Comparison of ENCODE assay signal across 21 cellular contexts in genomic region chr2:181038796-181039195, GRCh38. TPM values are rescaled to one million over a fixed set of nuclear protein-coding genes. Genes with fewer than 3 reads are reported as not detected.
DNase-seq lines count a peak whose midpoint lies in the region; ATAC-seq lines count a peak whose summit lies in the region.
"Had no signal": no experiment of that assay in that cellular context is flagged by ENCODE, and none has a peak within 500 bp of the region (broad histone marks: within the 10 kb centered on the region; RNA-seq: fewer than 3 reads in every experiment).

No MANE protein-coding gene starts in this region.

- H3K27me3 Mint-ChIP-seq in activated T-helper 17 cell treated with anti-CD3 and anti-CD28 coated beads, Interleukin-2, amount 50 U/mL, for 72 hours: no peaks in the 10 kb centered on the region
- H3K27me3 Mint-ChIP-seq: CD8-positive, alpha-beta memory T cell had no signal

- H2BK5ac ChIP-seq in mesenchymal stem cell (ENCODE audit: low read depth, low read length, poor library complexity, severe bottlenecking) (no peak overlapping the region), trophoblast cell (ENCODE audit: low read depth, low read length, poor library complexity) (no peak overlapping the region)

- H3K27ac Mint-ChIP-seq in activated T-helper 17 cell treated with anti-CD3 and anti-CD28 coated beads, Interleukin-2, amount 50 U/mL, for 72 hours: peak overlapping the region; percentile 87
- H3K27ac Mint-ChIP-seq: CD8-positive, alpha-beta memory T cell had no signal

- H3K27me3 ChIP-seq in mesenchymal stem cell (ENCODE audit: control insufficient read depth in 1 of 2, insufficient read depth in 1 of 2, low read length in 2 of 2) (no peaks in the 10 kb centered on the region), trophoblast cell (ENCODE audit: insufficient read depth, low read length) (no peaks in the 10 kb centered on the region)

- H3K4me1 ChIP-seq in mesenchymal stem cell (ENCODE audit: control insufficient read depth, insufficient read depth, low read depth, low read length): peaks cover 7% of the 10 kb centered on the region
- no peaks in the 10 kb centered on the region for H3K4me1 ChIP-seq in trophoblast cell (ENCODE audit: control insufficient read depth in 1 of 2, insufficient read depth in 2 of 2, low read length in 2 of 2)
- H3K4me1 ChIP-seq: A549 had no signal

- no peak overlapping the region for H4K8ac ChIP-seq in mesenchymal stem cell (ENCODE audit: low read length)
- no peak overlapping the region for H4K8ac ChIP-seq in trophoblast cell (ENCODE audit: low read depth, low read length)

- H2BK120ac ChIP-seq in mesenchymal stem cell (ENCODE audit: low read depth, low read length) (no peak overlapping the region), trophoblast cell (ENCODE audit: insufficient read depth, low read length, poor library complexity) (no peak overlapping the region)

- H3K4me3 Mint-ChIP-seq in activated T-helper 17 cell treated with anti-CD3 and anti-CD28 coated beads, Interleukin-2, amount 50 U/mL, for 72 hours: no peak overlapping the region
- H3K4me3 Mint-ChIP-seq: CD8-positive, alpha-beta memory T cell had no signal

- H2AK5ac ChIP-seq in mesenchymal stem cell (ENCODE audit: low read length, severe bottlenecking) (no peak overlapping the region), trophoblast cell (ENCODE audit: low read length) (no peak overlapping the region)

- no peak overlapping the region for H3K18ac ChIP-seq in mesenchymal stem cell (ENCODE audit: low read depth in 1 of 2, low read length in 2 of 2)
- H3K18ac ChIP-seq in trophoblast cell (ENCODE audit: low read length): no peak overlapping the region

- H3K4ac ChIP-seq in mesenchymal stem cell (ENCODE audit: low read depth in 1 of 2, low read length in 2 of 2): no peak overlapping the region
- H3K4ac ChIP-seq in trophoblast cell (ENCODE audit: low read depth, low read length): no peak overlapping the region

- H4K91ac ChIP-seq in mesenchymal stem cell (ENCODE audit: low read length) (no peak overlapping the region), trophoblast cell (ENCODE audit: low read depth, low read length) (no peak overlapping the region)

- H3K4me3 ChIP-seq in mesenchymal stem cell (ENCODE audit: insufficient read depth in 1 of 2, low read depth in 1 of 2, low read length in 2 of 2) (no peak overlapping the region), trophoblast cell (ENCODE audit: low read depth, low read length) (no peak overlapping the region)
- H3K4me3 ChIP-seq: A549 had no signal

- no peaks in the 10 kb centered on the region for H3K36me3 Mint-ChIP-seq in activated T-helper 17 cell treated with anti-CD3 and anti-CD28 coated beads, Interleukin-2, amount 50 U/mL, for 72 hours (ENCODE audit: low read depth)
- H3K36me3 Mint-ChIP-seq: CD8-positive, alpha-beta memory T cell had no signal

- DNase-seq in Daoy (ENCODE audit: low read depth) (peak; percentile 4), HCEC 1CT (peak; percentile 94), mesenchymal stem cell (peak; percentile 2), NK-92 (lab: John Stamatoyannopoulos, UW; ENCODE audit: unreplicated experiment) (no peak), trophoblast cell (no peak)
- DNase-seq: C1 segment of cervical spinal cord; CD8-positive, alpha-beta memory T cell; GDM1; KG1; NCI-H1105 treated with DMSO at 0.1 percent for 48 hours; NCI-H1694 treated with DMSO at 0.1 percent for 48 hours; NCI-H748 treated with DMSO at 0.1 percent for 48 hours; OCI-M1; RPMI8226; SHP77 treated with DMSO at 0.1 percent for 48 hours; SK-N-SH had no signal

- H3K14ac ChIP-seq in mesenchymal stem cell (ENCODE audit: low read length in 2 of 2) (no peak overlapping the region), trophoblast cell (ENCODE audit: low read length) (no peak overlapping the region)

- H3K36me3 ChIP-seq in mesenchymal stem cell (ENCODE audit: control insufficient read depth in 1 of 2, insufficient read depth in 2 of 2, low read depth in 1 of 2, low read length in 2 of 2) (no peaks in the 10 kb centered on the region), trophoblast cell (ENCODE audit: control insufficient read depth in 1 of 2, insufficient read depth in 2 of 2, low read length in 2 of 2) (no peaks in the 10 kb centered on the region)

- H3K9me3 ChIP-seq in mesenchymal stem cell (ENCODE audit: control insufficient read depth, low read length) (no peaks in the 10 kb centered on the region), trophoblast cell (ENCODE audit: insufficient read depth, low read depth, low read length) (no peaks in the 10 kb centered on the region)
- H3K9me3 ChIP-seq: A549, SK-N-SH had no signal

- H3K4me2 ChIP-seq in mesenchymal stem cell (ENCODE audit: low read length, poor library complexity, severe bottlenecking) (no peak overlapping the region), trophoblast cell (ENCODE audit: low read length) (no peak overlapping the region)
- H3K4me2 ChIP-seq: A549, SK-N-SH had no signal

- 0% methylated on average over 1 of the region's 4 CpGs for WGBS in mesenchymal stem cell
- no CpG with 5 or more reads among the region's 4 CpGs for WGBS in trophoblast cell (ENCODE audit: extremely low coverage, insufficient coverage, insufficient read length)

- H3K9ac ChIP-seq in mesenchymal stem cell (ENCODE audit: low read length): no peak overlapping the region
- no peak overlapping the region for H3K9ac ChIP-seq in trophoblast cell (ENCODE audit: low read length)
- H3K9ac ChIP-seq: SK-N-SH had no signal

- H2BK12ac ChIP-seq in mesenchymal stem cell (ENCODE audit: low read length in 2 of 2) (no peak overlapping the region), trophoblast cell (ENCODE audit: low read length) (no peak overlapping the region)

- no peak overlapping the region for H2BK15ac ChIP-seq in mesenchymal stem cell (ENCODE audit: low read depth, poor library complexity, severe bottlenecking)

- H4K12ac ChIP-seq in trophoblast cell (ENCODE audit: low read depth, low read length): no peak overlapping the region

- H3K9me3 Mint-ChIP-seq in activated T-helper 17 cell treated with anti-CD3 and anti-CD28 coated beads, Interleukin-2, amount 50 U/mL, for 72 hours: no peaks in the 10 kb centered on the region
- H3K9me3 Mint-ChIP-seq: CD8-positive, alpha-beta memory T cell had no signal

- peak; percentile 31 for ATAC-seq in activated T-helper 17 cell treated with anti-CD3 and anti-CD28 coated beads, Interleukin-2, amount 50 U/mL, for 72 hours (replicated peaks)
- no peak for ATAC-seq in GM21825 (IDR thresholded peaks at IDR 0.05; ENCODE audit: unreplicated experiment)
- ATAC-seq: A549, HCT116, HepG2 had no signal

- peaks cover 3% of the 10 kb centered on the region for H3K79me1 ChIP-seq in mesenchymal stem cell (replicated peaks; ENCODE audit: low read length, poor library complexity, severe bottlenecking)
- H3K79me1 ChIP-seq in trophoblast cell (ENCODE audit: low read length): no peaks in the 10 kb centered on the region

- H2AFZ ChIP-seq in mesenchymal stem cell (ENCODE audit: low read depth, low read length) (no peak overlapping the region), trophoblast cell (ENCODE audit: insufficient read depth, low read length, poor library complexity) (no peak overlapping the region)

- no peaks in the 10 kb centered on the region for H3K79me2 ChIP-seq in trophoblast cell (ENCODE audit: control insufficient read depth, insufficient read depth, low read length, poor library complexity)

- H3K27ac ChIP-seq in mesenchymal stem cell (ENCODE audit: low read length, poor library complexity, severe bottlenecking): no peak overlapping the region
- H3K27ac ChIP-seq in trophoblast cell (ENCODE audit: low read depth, low read length): no peak overlapping the region
- H3K27ac ChIP-seq: A549 had no signal

- peaks cover 22% of the 10 kb centered on the region for H3K4me1 Mint-ChIP-seq in activated T-helper 17 cell treated with anti-CD3 and anti-CD28 coated beads, Interleukin-2, amount 50 U/mL, for 72 hours

- no peak overlapping the region for H3K23ac ChIP-seq in mesenchymal stem cell (ENCODE audit: low read length in 2 of 2)
- no peak overlapping the region for H3K23ac ChIP-seq in trophoblast cell (ENCODE audit: low read length)

RNA-seq across cellular contexts. Expression of gene UBE2E3, which starts 58.4 kb away (rescaled TPM):
- total RNA-seq in Daoy (2014; rRNA removed; shearing (Covaris generic)): 62.2 and 78.7 TPM in 2 replicates
- total RNA-seq in activated T-helper 17 cell treated with anti-CD3 and anti-CD28 coated beads, Interleukin-2, amount 50 U/mL, for 72 hours: 10 to 100 TPM; 26.9 to 38.1 TPM
- polyA plus RNA-seq in mesenchymal stem cell (2013, experiment 1 of 2): 149 TPM
- polyA plus RNA-seq in mesenchymal stem cell (2013, experiment 2 of 2): 155 TPM
- polyA plus RNA-seq in trophoblast cell (2013): 113 and 114 TPM in 2 replicates

Comparison
In these comparisons a context has a peak if more than half of its experiments do, and no peak if none do; other contexts are left out.
1. DNase-seq: peak in Daoy (single experiment), HCEC 1CT (single experiment) and mesenchymal stem cell (single experiment); none in NK-92 (single experiment) and trophoblast cell (0 of 2).